Comparison of ENCODE assay signal across 11 cellular contexts in genomic region chr3:152318512-152318911, GRCh38. TPM values are rescaled to one million over a fixed set of nuclear protein-coding genes. Genes with fewer than 3 reads are reported as not detected.
A peak's percentile ranks its signal among the peaks of the same experiment; 100 is the strongest.
DNase-seq lines count a peak whose midpoint lies in the region; ATAC-seq and TF ChIP-seq lines count a peak whose summit lies in the region.
"Had no signal": no experiment of that assay in that cellular context is flagged by ENCODE, and none has a peak within 500 bp of the region (broad histone marks: within the 10 kb centered on the region; RNA-seq: fewer than 3 reads in every experiment).

No MANE protein-coding gene starts in this region.

- CTCF ChIA-PET in MCF 10A (lab: Yijun Ruan, JAX) = interaction anchor here (0.6 to 1.2 kb wide), 2 partner anchors 13 to 517 kb away, joined by 3 read pairs; no protein-coding TSS in a partner anchor

- peaks cover 8% of the 10 kb centered on the region for H3K9me3 Mint-ChIP-seq in MCF 10A (ENCODE audit: unreplicated experiment)
- H3K9me3 Mint-ChIP-seq in activated T-helper 17 cell treated with anti-CD3 and anti-CD28 coated beads, Interleukin-2, amount 50 U/mL, for 72 hours = no peaks in the 10 kb centered on the region

- no peak overlapping the region for H3K9ac ChIP-seq in muscle layer of colon (ENCODE audit: low read length)

- no peak overlapping the region for H3K4me3 Mint-ChIP-seq in MCF 10A (ENCODE audit: unreplicated experiment)
- H3K4me3 Mint-ChIP-seq in activated T-helper 17 cell treated with anti-CD3 and anti-CD28 coated beads, Interleukin-2, amount 50 U/mL, for 72 hours = peak overlapping the region; percentile 65

- H3K9me3 ChIP-seq in breast epithelium (no peaks in the 10 kb centered on the region), muscle layer of colon (ENCODE audit: low read length) (no peaks in the 10 kb centered on the region), transverse colon (no peaks in the 10 kb centered on the region), prostate gland (no peaks in the 10 kb centered on the region)

- peaks cover 0 to 4% of the 10 kb centered on the region in 2 donors for H3K4me1 ChIP-seq in breast epithelium
- peaks cover 84% of the 10 kb centered on the region for H3K4me1 ChIP-seq in muscle layer of colon (ENCODE audit: insufficient read depth, low read length)
- peaks cover 24 to 79% (median 46%) of the 10 kb centered on the region in 4 donors for H3K4me1 ChIP-seq in transverse colon
- H3K4me1 ChIP-seq in prostate gland (replicated peaks) = no peaks in the 10 kb centered on the region

- DNase-seq in breast epithelium (ENCODE audit: low spot score in 2 of 2) = no peak
- no peak for DNase-seq in MCF 10A (ENCODE audit: unreplicated experiment)
- DNase-seq in transverse colon = no peak
- no peak for DNase-seq in LoVo (ENCODE audit: low spot score)
- no peak for DNase-seq in ACHN
- no peak for DNase-seq in prostate gland (ENCODE audit: low spot score)
- DNase-seq: NCI-H1694; occipital lobe; stimulated activated CD4-positive, alpha-beta T cell treated with anti-CD3 and anti-CD28 coated beads, Interleukin-4, amount 100 ng/mL, for 24 hours had no signal

- no peak for TF ChIP-seq CTCF in breast epithelium (IDR thresholded peaks at IDR 0.05)
- TF ChIP-seq CTCF in MCF 10A (IDR thresholded peaks at IDR 0.05; ENCODE audit: unreplicated experiment) = no peak
- TF ChIP-seq CTCF in transverse colon (IDR thresholded peaks at IDR 0.05) = no peak
- no peak for TF ChIP-seq CTCF in prostate gland (IDR thresholded peaks at IDR 0.05)

- peak overlapping the region; percentile 20 to 41 for H3K27ac ChIP-seq in breast epithelium
- peak overlapping the region; percentile 16 for H3K27ac ChIP-seq in muscle layer of colon (ENCODE audit: low read depth, low read length)
- H3K27ac ChIP-seq in transverse colon = peak overlapping the region; percentile 37 to 69 (median 59)
- no peak overlapping the region for H3K27ac ChIP-seq in prostate gland

- in situ Hi-C loops in transverse colon (cut with MboI; ENCODE audit: low pct_ligation_motif_present in 1 of 4, low pct_unique_long_range_greater_than_20kb in 1 of 4, low sequenced_read_pairs in 3 of 4) (no loop called here), ACHN (cut with HindIII; ENCODE audit: low pct_ligation_motif_present, low pct_unique_long_range_greater_than_20kb, low sequenced_read_pairs) (no loop called here)

- H3K4me1 Mint-ChIP-seq in MCF 10A (ENCODE audit: insufficient read depth, unreplicated experiment) = peaks cover 35% of the 10 kb centered on the region
- peaks cover 55% of the 10 kb centered on the region for H3K4me1 Mint-ChIP-seq in activated T-helper 17 cell treated with anti-CD3 and anti-CD28 coated beads, Interleukin-2, amount 50 U/mL, for 72 hours

- BruUV-seq in MCF 10A (replicated peaks; lab: Mats Ljungman, UMichigan) = no TSS peak

- H3K27me3 ChIP-seq in breast epithelium = no peaks in the 10 kb centered on the region
- no peaks in the 10 kb centered on the region for H3K27me3 ChIP-seq in muscle layer of colon (ENCODE audit: control insufficient read depth in 1 of 2, insufficient read depth in 2 of 2, low read length in 2 of 2)
- H3K27me3 ChIP-seq in transverse colon = no peaks in the 10 kb centered on the region
- H3K27me3 ChIP-seq in prostate gland (replicated peaks; ENCODE audit: insufficient read depth) = no peaks in the 10 kb centered on the region

- H3K27me3 Mint-ChIP-seq in MCF 10A (ENCODE audit: insufficient read depth, unreplicated experiment) = no peaks in the 10 kb centered on the region
- no peaks in the 10 kb centered on the region for H3K27me3 Mint-ChIP-seq in activated T-helper 17 cell treated with anti-CD3 and anti-CD28 coated beads, Interleukin-2, amount 50 U/mL, for 72 hours

- H3K4me3 ChIP-seq in breast epithelium = no peak overlapping the region
- no peak overlapping the region for H3K4me3 ChIP-seq in muscle layer of colon (ENCODE audit: low read depth in 1 of 2, low read length in 2 of 2)
- no peak overlapping the region for H3K4me3 ChIP-seq in transverse colon
- H3K4me3 ChIP-seq in prostate gland = no peak overlapping the region

- H3K27ac Mint-ChIP-seq in MCF 10A (ENCODE audit: low read depth, unreplicated experiment) = no peak overlapping the region
- H3K27ac Mint-ChIP-seq in activated T-helper 17 cell treated with anti-CD3 and anti-CD28 coated beads, Interleukin-2, amount 50 U/mL, for 72 hours = peak overlapping the region; percentile 66

- TF ChIP-seq EP300 in transverse colon (IDR thresholded peaks at IDR 0.05; ENCODE audit: low read depth) = no peak

- H3K36me3 ChIP-seq in breast epithelium = no peaks in the 10 kb centered on the region
- H3K36me3 ChIP-seq in muscle layer of colon (ENCODE audit: insufficient read depth, low read length) = no peaks in the 10 kb centered on the region
- no peaks in the 10 kb centered on the region for H3K36me3 ChIP-seq in transverse colon
- no peaks in the 10 kb centered on the region for H3K36me3 ChIP-seq in prostate gland

- TF ChIP-seq POLR2A in breast epithelium (IDR thresholded peaks at IDR 0.05) = no peak
- TF ChIP-seq POLR2A in transverse colon (IDR thresholded peaks at IDR 0.05) = no peak
- no peak for TF ChIP-seq POLR2A in prostate gland (IDR thresholded peaks at IDR 0.05)

- ATAC-seq in activated T-helper 17 cell treated with anti-CD3 and anti-CD28 coated beads, Interleukin-2, amount 50 U/mL, for 72 hours (replicated peaks) = no peak

- POLR2A ChIA-PET in MCF 10A (lab: Yijun Ruan, JAX) = interaction anchor here (0.5 to 2.1 kb wide), 7 partner anchors 10 to 236 kb away, joined by 3 to 8 read pairs (median 3); no protein-coding TSS in a partner anchor

- intact Hi-C loops in breast epithelium (cut with DNase I; ENCODE audit: low total_unique reads) (no loop called here), MCF 10A (cut with micrococcal nuclease) (no loop called here), transverse colon (cut with DNase I; ENCODE audit: low total_unique reads) (no loop called here), prostate gland (cut with DNase I) (no loop called here)

- H3K36me3 Mint-ChIP-seq in MCF 10A (ENCODE audit: insufficient read depth, unreplicated experiment) = peaks cover 21% of the 10 kb centered on the region
- peaks cover 77% of the 10 kb centered on the region for H3K36me3 Mint-ChIP-seq in activated T-helper 17 cell treated with anti-CD3 and anti-CD28 coated beads, Interleukin-2, amount 50 U/mL, for 72 hours (ENCODE audit: low read depth)

RNA-seq across cellular contexts. Expression of gene MBNL1, which starts 49.8 kb away (rescaled TPM):
- 100 to 1,000 TPM; 314 to 702 (median 353) TPM for total RNA-seq in breast epithelium
- 114 and 139 TPM in 2 replicates for total RNA-seq in MCF 10A (2022)
- 100 to 1,000 TPM; 322 to 452 TPM for total RNA-seq in activated T-helper 17 cell treated with anti-CD3 and anti-CD28 coated beads, Interleukin-2, amount 50 U/mL, for 72 hours
- 100 to 1,000 TPM; 232 to 658 (median 509) TPM for total RNA-seq in transverse colon
- 100 to 1,000 TPM; 131 to 226 TPM for total RNA-seq in prostate gland

Comparison
In these comparisons a context has a peak if more than half of its experiments do, and no peak if none do; other contexts are left out.
1. H3K27ac ChIP-seq: peak in breast epithelium (2 of 2), muscle layer of colon (single experiment) and transverse colon (4 of 4); none in prostate gland (0 of 2).